In genomic region chr15:95422255-95422654, GRCh38 we compare ENCODE assay signal across 7 cellular contexts.
"Had no signal": no experiment of that assay in that cellular context is flagged by ENCODE, and none has a peak within 500 bp of the region (broad histone marks: within the 10 kb centered on the region; RNA-seq: fewer than 3 reads in every experiment).

No MANE protein-coding gene starts in this region.

- H3K27ac ChIP-seq: HL-60, KMS-11 had no signal

- DNase-seq: IMR-90, KBM-7, KG1 had no signal

- H3K4me2 ChIP-seq: KMS-11 had no signal

- ATAC-seq: HepG2 had no signal

- H3K9ac ChIP-seq: KMS-11 had no signal

- FAIRE-seq: HepG2, HTR-8/SVneo had no signal
